ENCODE assay signal across 19 cellular contexts in the genomic region with DNA sequence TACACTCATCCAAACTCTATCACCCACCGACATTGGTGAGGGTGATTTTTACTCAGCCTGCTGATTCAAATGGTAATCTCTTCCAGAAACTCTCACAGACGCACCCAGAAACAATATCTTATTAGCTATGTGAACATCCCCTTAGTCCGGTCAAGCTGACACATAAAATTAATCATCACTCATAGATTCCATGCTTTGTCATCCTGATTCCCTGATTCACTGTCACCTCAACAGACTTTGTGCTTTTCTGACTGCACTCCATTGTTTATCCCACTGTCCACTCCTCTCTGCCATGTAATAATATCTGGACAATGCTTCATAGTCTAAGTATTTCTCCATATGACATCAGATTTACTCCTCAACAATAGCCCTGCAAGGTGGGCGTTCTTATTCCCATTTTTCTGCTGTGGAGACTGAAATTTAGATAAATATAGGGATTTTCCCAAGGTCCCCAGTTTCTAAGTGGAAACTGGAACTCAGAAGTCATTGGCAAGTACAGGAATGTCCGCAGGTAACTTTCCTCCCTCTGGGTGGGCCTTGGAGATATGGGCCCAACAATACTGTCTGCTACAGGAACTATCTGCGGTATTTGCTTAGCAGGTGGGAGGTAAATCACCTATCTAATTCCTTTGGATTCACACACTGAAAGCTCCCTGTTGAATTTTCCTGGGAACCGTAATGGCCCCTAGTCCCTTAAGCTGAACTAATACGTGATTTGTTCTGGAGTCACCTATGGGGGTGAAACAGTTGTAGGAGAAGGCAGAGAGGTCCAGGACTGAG.
"Had no signal": no experiment of that assay in that cellular context is flagged by ENCODE, and none has a peak within 500 bp of the region (broad histone marks: within the 10 kb centered on the region; RNA-seq: fewer than 3 reads in every experiment).

No MANE protein-coding gene starts in this region.

- H3K27me3 Mint-ChIP-seq: activated B cell treated with CpG ODN at 0.5 μM for 24 hours; activated naive CD8-positive, alpha-beta T cell had no signal

- H3K4me1 ChIP-seq: gastrocnemius medialis, heart right ventricle, upper lobe of right lung had no signal

- H3K27me3 ChIP-seq: cardiac muscle cell, upper lobe of right lung had no signal

- H3K36me3 ChIP-seq: cardiac muscle cell, gastrocnemius medialis, heart right ventricle, upper lobe of right lung had no signal

- H3K27ac ChIP-seq: cardiac muscle cell, gastrocnemius medialis, heart right ventricle, upper lobe of right lung had no signal

- H3K4me1 Mint-ChIP-seq: activated B cell treated with CpG ODN at 0.5 μM for 24 hours, immature natural killer cell, T-cell had no signal

- DNase-seq: activated B cell treated with CpG ODN at 0.5 μM for 24 hours; activated CD4-positive, alpha-beta T cell treated with anti-CD3 and anti-CD28 coated beads for 48 hours; activated CD8-positive, alpha-beta memory T cell treated with anti-CD3 and anti-CD28 coated beads, Interleukin-2, amount 50 U/mL, for 4 hours; activated effector memory CD4-positive, alpha-beta T cell treated with anti-CD3 and anti-CD28 coated beads, Interleukin-2, amount 50 U/mL, for 16 hours; activated T-cell treated with anti-CD3 and anti-CD28 coated beads, Interleukin-2, amount 50 U/mL, for 4 hours; erythroblast; gastrocnemius medialis; heart right ventricle; immature natural killer cell; left cardiac atrium; retina; stimulated activated CD4-positive, alpha-beta T cell treated with anti-CD3 and anti-CD28 coated beads, Interleukin-1b, Interleukin-23, amount 100 ng/mL, for 48 hours; stimulated activated CD8-positive, alpha-beta memory T cell treated with anti-CD3 and anti-CD28 coated beads, Interleukin-4, amount 100 ng/mL, for 48 hours; stimulated activated naive CD4-positive, alpha-beta T cell; T-cell; upper lobe of right lung had no signal

- H3K27ac Mint-ChIP-seq: activated B cell treated with CpG ODN at 0.5 μM for 24 hours; activated naive CD8-positive, alpha-beta T cell; immature natural killer cell; T-cell had no signal

- ATAC-seq: activated T-cell treated with anti-CD3 and anti-CD28 coated beads, Interleukin-2, amount 50 U/mL, for 4 hours; gastrocnemius medialis; heart right ventricle; left cardiac atrium; T-cell; upper lobe of right lung had no signal

- H3K4me3 Mint-ChIP-seq: activated B cell treated with CpG ODN at 0.5 μM for 24 hours; activated naive CD8-positive, alpha-beta T cell; activated T-cell treated with anti-CD3 and anti-CD28 coated beads, Interleukin-2, amount 50 U/mL, for 4 hours; immature natural killer cell; nephron; T-cell had no signal

- H3K4me3 ChIP-seq: cardiac muscle cell, gastrocnemius medialis, heart right ventricle, upper lobe of right lung had no signal

- H3K9me3 Mint-ChIP-seq: activated B cell treated with CpG ODN at 0.5 μM for 24 hours, immature natural killer cell had no signal

- H3K9me3 ChIP-seq: gastrocnemius medialis, upper lobe of right lung had no signal

- H3K36me3 Mint-ChIP-seq: activated naive CD8-positive, alpha-beta T cell; immature natural killer cell; T-cell had no signal
